1 cellular context compared by ENCODE assay signal in the genomic region with DNA sequence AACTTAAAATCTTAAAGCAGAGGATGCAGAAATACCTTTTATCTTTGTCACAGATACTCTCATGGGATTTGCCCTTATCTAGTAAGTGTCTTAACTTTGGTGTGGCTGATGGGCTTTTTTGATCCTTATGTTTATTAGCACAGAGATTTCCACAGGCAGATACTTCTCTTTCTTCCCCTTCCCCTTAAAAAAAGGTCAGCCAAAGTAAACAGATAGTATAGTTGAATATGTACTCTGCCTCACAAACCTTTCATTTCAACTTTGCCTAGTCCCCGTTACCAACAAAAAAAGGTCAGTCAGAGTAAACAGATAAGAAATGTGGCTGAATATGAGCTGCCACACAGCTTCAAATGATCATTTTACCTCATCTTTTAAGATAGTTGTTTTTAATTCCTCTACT.
TF ChIP-seq lines count a peak whose summit lies in the region.

No MANE protein-coding gene starts in this region.

TF ChIP-seq in HepG2, 621 proteins besides CTCF, POLR2A, EP300 and RAD21 (continued from another document and continues in another):
- TF ChIP-seq, protein P1, sequence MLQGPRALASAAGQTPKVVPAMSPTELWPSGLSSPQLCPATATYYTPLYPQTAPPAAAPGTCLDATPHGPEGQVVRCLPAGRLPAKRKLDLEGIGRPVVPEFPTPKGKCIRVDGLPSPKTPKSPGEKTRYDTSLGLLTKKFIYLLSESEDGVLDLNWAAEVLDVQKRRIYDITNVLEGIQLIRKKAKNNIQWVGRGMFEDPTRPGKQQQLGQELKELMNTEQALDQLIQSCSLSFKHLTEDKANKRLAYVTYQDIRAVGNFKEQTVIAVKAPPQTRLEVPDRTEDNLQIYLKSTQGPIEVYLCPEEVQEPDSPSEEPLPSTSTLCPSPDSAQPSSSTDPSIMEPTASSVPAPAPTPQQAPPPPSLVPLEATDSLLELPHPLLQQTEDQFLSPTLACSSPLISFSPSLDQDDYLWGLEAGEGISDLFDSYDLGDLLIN (CRISPR knock-in tag; IDR thresholded peaks at IDR 0.05; ENCODE audit: borderline replicate concordance): no peak
- TF ChIP-seq, protein P2, sequence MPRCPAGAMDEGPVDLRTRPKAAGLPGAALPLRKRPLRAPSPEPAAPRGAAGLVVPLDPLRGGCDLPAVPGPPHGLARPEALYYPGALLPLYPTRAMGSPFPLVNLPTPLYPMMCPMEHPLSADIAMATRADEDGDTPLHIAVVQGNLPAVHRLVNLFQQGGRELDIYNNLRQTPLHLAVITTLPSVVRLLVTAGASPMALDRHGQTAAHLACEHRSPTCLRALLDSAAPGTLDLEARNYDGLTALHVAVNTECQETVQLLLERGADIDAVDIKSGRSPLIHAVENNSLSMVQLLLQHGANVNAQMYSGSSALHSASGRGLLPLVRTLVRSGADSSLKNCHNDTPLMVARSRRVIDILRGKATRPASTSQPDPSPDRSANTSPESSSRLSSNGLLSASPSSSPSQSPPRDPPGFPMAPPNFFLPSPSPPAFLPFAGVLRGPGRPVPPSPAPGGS (CRISPR knock-in tag; IDR thresholded peaks at IDR 0.05): no peak
- TF ChIP-seq SIX4 (CRISPR knock-in tag; IDR thresholded peaks at IDR 0.05) (0 out of 2 replicates have a peak, but pooled peaks have one; percentile 44), EZH2 (conservative IDR thresholded peaks at IDR 0.05; ENCODE audit: low read depth, low read length) (no peak), RARA (CRISPR knock-in tag; IDR thresholded peaks at IDR 0.05) (peak; percentile 76), SRSF4 (IDR thresholded peaks at IDR 0.05; ENCODE audit: low read depth, low read length, poor library complexity, severe bottlenecking) (no peak), ZFP62 (CRISPR knock-in tag; IDR thresholded peaks at IDR 0.05) (no peak), ZSCAN30 (CRISPR knock-in tag; IDR thresholded peaks at IDR 0.05) (no peak), ZNF230 (CRISPR knock-in tag; IDR thresholded peaks at IDR 0.05) (no peak), ZMYM3 (CRISPR knock-in tag; IDR thresholded peaks at IDR 0.05) (no peak), ZNF572 (CRISPR knock-in tag; IDR thresholded peaks at IDR 0.05) (no peak), KLF6 (CRISPR knock-in tag; IDR thresholded peaks at IDR 0.05) (no peak), ZNF569 (CRISPR knock-in tag; IDR thresholded peaks at IDR 0.05; ENCODE audit: borderline replicate concordance) (no peak), AGO1 (IDR thresholded peaks at IDR 0.05; ENCODE audit: low read depth, low read length, poor library complexity, severe bottlenecking) (no peak), HHEX (CRISPR knock-in tag; IDR thresholded peaks at IDR 0.05) (peak; percentile 96), SRY (CRISPR knock-in tag; IDR thresholded peaks at IDR 0.05) (no peak), ZNF333 (CRISPR knock-in tag; IDR thresholded peaks at IDR 0.05; ENCODE audit: borderline replicate concordance) (no peak), RXRA (CRISPR knock-in tag; IDR thresholded peaks at IDR 0.05) (no peak), SMARCC2 (IDR thresholded peaks at IDR 0.05) (no peak), HMG20B (CRISPR knock-in tag; conservative IDR thresholded peaks at IDR 0.05) (peak; percentile 95), MZF1 (CRISPR knock-in tag; IDR thresholded peaks at IDR 0.05; ENCODE audit: borderline replicate concordance) (no peak), SIX1 (CRISPR knock-in tag; IDR thresholded peaks at IDR 0.05; ENCODE audit: borderline replicate concordance) (peak; percentile 83), ZNF713 (CRISPR knock-in tag; IDR thresholded peaks at IDR 0.05) (no peak), NFATC3 (CRISPR knock-in tag; IDR thresholded peaks at IDR 0.05) (no peak), ZNF790 (CRISPR knock-in tag; IDR thresholded peaks at IDR 0.05; ENCODE audit: borderline replicate concordance) (no peak), ZNF441 (CRISPR knock-in tag; IDR thresholded peaks at IDR 0.05; ENCODE audit: borderline replicate concordance) (no peak), GATAD1 (CRISPR knock-in tag; IDR thresholded peaks at IDR 0.05) (no peak), HIVEP1 (CRISPR knock-in tag; IDR thresholded peaks at IDR 0.05) (no peak), NFE2 (CRISPR knock-in tag; IDR thresholded peaks at IDR 0.05) (no peak), SOX5 (CRISPR knock-in tag; IDR thresholded peaks at IDR 0.05; ENCODE audit: borderline replicate concordance) (peak; percentile 88), ZNF124 (CRISPR knock-in tag; IDR thresholded peaks at IDR 0.05) (no peak), ZNF788 (CRISPR knock-in tag; IDR thresholded peaks at IDR 0.05; ENCODE audit: borderline replicate concordance) (no peak), CEBPB (IDR thresholded peaks at IDR 0.05; ENCODE audit: borderline replicate concordance, low read depth, low read length) (no peak), SMARCE1 (IDR thresholded peaks at IDR 0.05; ENCODE audit: borderline replicate concordance) (no peak), CBX2 (IDR thresholded peaks at IDR 0.05; ENCODE audit: low read depth, low read length) (no peak), CBX2 (CRISPR knock-in tag; IDR thresholded peaks at IDR 0.05; ENCODE audit: low read depth) (0 out of 2 replicates have a peak, but pooled peaks have one; percentile 55)
- TF ChIP-seq, protein P3, sequence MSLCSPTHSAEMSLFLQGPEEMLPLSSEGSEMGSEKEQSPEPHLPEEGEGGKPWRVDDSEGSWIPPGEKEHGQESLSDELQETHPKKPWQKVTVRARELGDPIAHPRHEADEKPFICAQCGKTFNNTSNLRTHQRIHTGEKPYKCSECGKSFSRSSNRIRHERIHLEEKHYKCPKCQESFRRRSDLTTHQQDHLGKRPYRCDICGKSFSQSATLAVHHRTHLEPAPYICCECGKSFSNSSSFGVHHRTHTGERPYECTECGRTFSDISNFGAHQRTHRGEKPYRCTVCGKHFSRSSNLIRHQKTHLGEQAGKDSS (CRISPR knock-in tag; IDR thresholded peaks at IDR 0.05; ENCODE audit: borderline replicate concordance, low read depth): no peak
- TF ChIP-seq, protein P4, sequence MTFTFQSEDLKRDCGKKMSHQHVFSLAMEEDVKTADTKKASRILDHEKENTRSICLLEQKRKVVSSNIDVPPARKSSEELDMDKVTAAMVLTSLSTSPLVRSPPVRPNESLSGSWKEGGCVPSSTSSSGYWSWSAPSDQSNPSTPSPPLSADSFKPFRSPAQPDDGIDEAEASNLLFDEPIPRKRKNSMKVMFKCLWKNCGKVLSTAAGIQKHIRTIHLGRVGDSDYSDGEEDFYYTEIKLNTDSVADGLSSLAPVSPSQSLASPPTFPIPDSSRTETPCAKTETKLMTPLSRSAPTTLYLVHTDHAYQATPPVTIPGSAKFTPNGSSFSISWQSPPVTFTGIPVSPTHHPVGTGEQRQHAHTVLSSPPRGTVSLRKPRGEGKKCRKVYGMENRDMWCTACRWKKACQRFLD (CRISPR knock-in tag; IDR thresholded peaks at IDR 0.05; ENCODE audit: borderline replicate concordance): no peak
- TF ChIP-seq, protein P5, sequence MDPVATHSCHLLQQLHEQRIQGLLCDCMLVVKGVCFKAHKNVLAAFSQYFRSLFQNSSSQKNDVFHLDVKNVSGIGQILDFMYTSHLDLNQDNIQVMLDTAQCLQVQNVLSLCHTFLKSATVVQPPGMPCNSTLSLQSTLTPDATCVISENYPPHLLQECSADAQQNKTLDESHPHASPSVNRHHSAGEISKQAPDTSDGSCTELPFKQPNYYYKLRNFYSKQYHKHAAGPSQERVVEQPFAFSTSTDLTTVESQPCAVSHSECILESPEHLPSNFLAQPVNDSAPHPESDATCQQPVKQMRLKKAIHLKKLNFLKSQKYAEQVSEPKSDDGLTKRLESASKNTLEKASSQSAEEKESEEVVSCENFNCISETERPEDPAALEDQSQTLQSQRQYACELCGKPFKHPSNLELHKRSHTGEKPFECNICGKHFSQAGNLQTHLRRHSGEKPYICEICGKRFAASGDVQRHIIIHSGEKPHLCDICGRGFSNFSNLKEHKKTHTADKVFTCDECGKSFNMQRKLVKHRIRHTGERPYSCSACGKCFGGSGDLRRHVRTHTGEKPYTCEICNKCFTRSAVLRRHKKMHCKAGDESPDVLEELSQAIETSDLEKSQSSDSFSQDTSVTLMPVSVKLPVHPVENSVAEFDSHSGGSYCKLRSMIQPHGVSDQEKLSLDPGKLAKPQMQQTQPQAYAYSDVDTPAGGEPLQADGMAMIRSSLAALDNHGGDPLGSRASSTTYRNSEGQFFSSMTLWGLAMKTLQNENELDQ (CRISPR knock-in tag; IDR thresholded peaks at IDR 0.05; ENCODE audit: borderline replicate concordance): no peak
- TF ChIP-seq, protein P6, sequence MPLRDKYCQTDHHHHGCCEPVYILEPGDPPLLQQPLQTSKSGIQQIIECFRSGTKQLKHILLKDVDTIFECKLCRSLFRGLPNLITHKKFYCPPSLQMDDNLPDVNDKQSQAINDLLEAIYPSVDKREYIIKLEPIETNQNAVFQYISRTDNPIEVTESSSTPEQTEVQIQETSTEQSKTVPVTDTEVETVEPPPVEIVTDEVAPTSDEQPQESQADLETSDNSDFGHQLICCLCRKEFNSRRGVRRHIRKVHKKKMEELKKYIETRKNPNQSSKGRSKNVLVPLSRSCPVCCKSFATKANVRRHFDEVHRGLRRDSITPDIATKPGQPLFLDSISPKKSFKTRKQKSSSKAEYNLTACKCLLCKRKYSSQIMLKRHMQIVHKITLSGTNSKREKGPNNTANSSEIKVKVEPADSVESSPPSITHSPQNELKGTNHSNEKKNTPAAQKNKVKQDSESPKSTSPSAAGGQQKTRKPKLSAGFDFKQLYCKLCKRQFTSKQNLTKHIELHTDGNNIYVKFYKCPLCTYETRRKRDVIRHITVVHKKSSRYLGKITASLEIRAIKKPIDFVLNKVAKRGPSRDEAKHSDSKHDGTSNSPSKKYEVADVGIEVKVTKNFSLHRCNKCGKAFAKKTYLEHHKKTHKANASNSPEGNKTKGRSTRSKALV (CRISPR knock-in tag; IDR thresholded peaks at IDR 0.05): no peak
- TF ChIP-seq, protein P7, sequence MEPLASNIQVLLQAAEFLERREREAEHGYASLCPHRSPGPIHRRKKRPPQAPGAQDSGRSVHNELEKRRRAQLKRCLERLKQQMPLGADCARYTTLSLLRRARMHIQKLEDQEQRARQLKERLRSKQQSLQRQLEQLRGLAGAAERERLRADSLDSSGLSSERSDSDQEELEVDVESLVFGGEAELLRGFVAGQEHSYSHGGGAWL (CRISPR knock-in tag; IDR thresholded peaks at IDR 0.05): no peak
- TF ChIP-seq, protein P8, sequence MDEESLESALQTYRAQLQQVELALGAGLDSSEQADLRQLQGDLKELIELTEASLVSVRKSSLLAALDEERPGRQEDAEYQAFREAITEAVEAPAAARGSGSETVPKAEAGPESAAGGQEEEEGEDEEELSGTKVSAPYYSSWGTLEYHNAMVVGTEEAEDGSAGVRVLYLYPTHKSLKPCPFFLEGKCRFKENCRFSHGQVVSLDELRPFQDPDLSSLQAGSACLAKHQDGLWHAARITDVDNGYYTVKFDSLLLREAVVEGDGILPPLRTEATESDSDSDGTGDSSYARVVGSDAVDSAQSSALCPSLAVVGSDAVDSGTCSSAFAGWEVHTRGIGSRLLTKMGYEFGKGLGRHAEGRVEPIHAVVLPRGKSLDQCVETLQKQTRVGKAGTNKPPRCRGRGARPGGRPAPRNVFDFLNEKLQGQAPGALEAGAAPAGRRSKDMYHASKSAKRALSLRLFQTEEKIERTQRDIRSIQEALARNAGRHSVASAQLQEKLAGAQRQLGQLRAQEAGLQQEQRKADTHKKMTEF (CRISPR knock-in tag; IDR thresholded peaks at IDR 0.05): peak; percentile 70
- TF ChIP-seq, protein P9, sequence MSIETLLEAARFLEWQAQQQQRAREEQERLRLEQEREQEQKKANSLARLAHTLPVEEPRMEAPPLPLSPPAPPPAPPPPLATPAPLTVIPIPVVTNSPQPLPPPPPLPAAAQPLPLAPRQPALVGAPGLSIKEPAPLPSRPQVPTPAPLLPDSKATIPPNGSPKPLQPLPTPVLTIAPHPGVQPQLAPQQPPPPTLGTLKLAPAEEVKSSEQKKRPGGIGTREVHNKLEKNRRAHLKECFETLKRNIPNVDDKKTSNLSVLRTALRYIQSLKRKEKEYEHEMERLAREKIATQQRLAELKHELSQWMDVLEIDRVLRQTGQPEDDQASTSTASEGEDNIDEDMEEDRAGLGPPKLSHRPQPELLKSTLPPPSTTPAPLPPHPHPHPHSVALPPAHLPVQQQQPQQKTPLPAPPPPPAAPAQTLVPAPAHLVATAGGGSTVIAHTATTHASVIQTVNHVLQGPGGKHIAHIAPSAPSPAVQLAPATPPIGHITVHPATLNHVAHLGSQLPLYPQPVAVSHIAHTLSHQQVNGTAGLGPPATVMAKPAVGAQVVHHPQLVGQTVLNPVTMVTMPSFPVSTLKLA (IDR thresholded peaks at IDR 0.05): no peak
- TF ChIP-seq, protein P10, sequence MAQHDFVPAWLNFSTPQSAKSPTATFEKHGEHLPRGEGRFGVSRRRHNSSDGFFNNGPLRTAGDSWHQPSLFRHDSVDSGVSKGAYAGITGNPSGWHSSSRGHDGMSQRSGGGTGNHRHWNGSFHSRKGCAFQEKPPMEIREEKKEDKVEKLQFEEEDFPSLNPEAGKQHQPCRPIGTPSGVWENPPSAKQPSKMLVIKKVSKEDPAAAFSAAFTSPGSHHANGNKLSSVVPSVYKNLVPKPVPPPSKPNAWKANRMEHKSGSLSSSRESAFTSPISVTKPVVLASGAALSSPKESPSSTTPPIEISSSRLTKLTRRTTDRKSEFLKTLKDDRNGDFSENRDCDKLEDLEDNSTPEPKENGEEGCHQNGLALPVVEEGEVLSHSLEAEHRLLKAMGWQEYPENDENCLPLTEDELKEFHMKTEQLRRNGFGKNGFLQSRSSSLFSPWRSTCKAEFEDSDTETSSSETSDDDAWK (CRISPR knock-in tag; IDR thresholded peaks at IDR 0.05): no peak
- TF ChIP-seq, protein P11, sequence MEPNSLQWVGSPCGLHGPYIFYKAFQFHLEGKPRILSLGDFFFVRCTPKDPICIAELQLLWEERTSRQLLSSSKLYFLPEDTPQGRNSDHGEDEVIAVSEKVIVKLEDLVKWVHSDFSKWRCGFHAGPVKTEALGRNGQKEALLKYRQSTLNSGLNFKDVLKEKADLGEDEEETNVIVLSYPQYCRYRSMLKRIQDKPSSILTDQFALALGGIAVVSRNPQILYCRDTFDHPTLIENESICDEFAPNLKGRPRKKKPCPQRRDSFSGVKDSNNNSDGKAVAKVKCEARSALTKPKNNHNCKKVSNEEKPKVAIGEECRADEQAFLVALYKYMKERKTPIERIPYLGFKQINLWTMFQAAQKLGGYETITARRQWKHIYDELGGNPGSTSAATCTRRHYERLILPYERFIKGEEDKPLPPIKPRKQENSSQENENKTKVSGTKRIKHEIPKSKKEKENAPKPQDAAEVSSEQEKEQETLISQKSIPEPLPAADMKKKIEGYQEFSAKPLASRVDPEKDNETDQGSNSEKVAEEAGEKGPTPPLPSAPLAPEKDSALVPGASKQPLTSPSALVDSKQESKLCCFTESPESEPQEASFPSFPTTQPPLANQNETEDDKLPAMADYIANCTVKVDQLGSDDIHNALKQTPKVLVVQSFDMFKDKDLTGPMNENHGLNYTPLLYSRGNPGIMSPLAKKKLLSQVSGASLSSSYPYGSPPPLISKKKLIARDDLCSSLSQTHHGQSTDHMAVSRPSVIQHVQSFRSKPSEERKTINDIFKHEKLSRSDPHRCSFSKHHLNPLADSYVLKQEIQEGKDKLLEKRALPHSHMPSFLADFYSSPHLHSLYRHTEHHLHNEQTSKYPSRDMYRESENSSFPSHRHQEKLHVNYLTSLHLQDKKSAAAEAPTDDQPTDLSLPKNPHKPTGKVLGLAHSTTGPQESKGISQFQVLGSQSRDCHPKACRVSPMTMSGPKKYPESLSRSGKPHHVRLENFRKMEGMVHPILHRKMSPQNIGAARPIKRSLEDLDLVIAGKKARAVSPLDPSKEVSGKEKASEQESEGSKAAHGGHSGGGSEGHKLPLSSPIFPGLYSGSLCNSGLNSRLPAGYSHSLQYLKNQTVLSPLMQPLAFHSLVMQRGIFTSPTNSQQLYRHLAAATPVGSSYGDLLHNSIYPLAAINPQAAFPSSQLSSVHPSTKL (CRISPR knock-in tag; IDR thresholded peaks at IDR 0.05): peak; percentile 90
